In the genomic region with DNA sequence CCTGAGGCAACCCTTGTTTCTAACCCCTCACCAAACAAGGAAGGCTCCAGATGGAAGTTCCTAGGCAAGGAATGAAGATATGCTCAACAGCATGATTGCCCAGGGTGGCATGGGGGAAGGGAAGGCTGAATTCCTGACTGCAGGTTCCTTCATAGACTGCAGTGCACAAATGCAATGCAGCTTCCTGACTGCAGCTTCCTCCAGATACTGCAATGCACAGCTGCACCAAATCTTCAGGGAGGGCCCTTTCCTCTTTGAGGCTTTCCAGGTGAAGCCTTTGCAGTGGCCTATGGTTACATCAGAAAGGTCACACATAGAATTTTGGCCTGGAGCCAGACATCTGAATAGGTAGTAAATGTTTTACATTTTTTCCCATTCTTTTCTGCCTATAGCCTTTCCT, we compare ENCODE assay signal across 26 cellular contexts. TPM values are rescaled to one million over a fixed set of nuclear protein-coding genes. Genes with fewer than 3 reads are reported as not detected.
DNase-seq lines count a peak whose midpoint lies in the region; ATAC-seq, FAIRE-seq and TF ChIP-seq lines count a peak whose summit lies in the region.
"Had no signal": no experiment of that assay in that cellular context is flagged by ENCODE, and none has a peak within 500 bp of the region (broad histone marks: within the 10 kb centered on the region; RNA-seq: fewer than 3 reads in every experiment).

No MANE protein-coding gene starts in this region.

- H3K9ac ChIP-seq in iPS-20b (ENCODE audit: low read depth, low read length) = peak overlapping the region; percentile 31; the same call in 1 of the 2 replicates

- H3K4me1 ChIP-seq in iPS-20b (ENCODE audit: insufficient read depth, low read length) (peaks cover 39% of the 10 kb centered on the region), pancreas (no peaks in the 10 kb centered on the region)
- H3K4me1 ChIP-seq: Peyer's patch had no signal

- H3K9me3 ChIP-seq in iPS-20b (ENCODE audit: insufficient read depth, low read depth, low read length) (peaks cover 28% of the 10 kb centered on the region), pancreas (no peaks in the 10 kb centered on the region)
- H3K9me3 ChIP-seq: Peyer's patch had no signal

- peak overlapping the region; percentile 28 for H3K27ac ChIP-seq in 22Rv1
- peak overlapping the region; percentile 5 for H3K27ac ChIP-seq in iPS-20b (ENCODE audit: low read length)
- no peak overlapping the region for H3K27ac ChIP-seq in pancreas
- H3K27ac ChIP-seq: Peyer's patch had no signal

- H3K27me3 ChIP-seq in iPS-20b (ENCODE audit: insufficient read depth, low read length) (no peaks in the 10 kb centered on the region), pancreas (no peaks in the 10 kb centered on the region)
- H3K27me3 ChIP-seq: Peyer's patch had no signal

- H3K4me3 ChIP-seq in iPS-20b (ENCODE audit: low read length) (no peak overlapping the region), pancreas (no peak overlapping the region)
- H3K4me3 ChIP-seq: Peyer's patch had no signal

- intact Hi-C loops in pancreas (cut with DNase I) = no loop called here

- ATAC-seq in pancreas (no peak), HG03280 (IDR thresholded peaks at IDR 0.05; ENCODE audit: unreplicated experiment) (no peak)
- ATAC-seq: activated CD8-positive, alpha-beta T cell treated with anti-CD3 and anti-CD28 coated beads for 36 hours; right cardiac atrium; stimulated activated memory B cell treated with anti-CD40 and anti-IgM and Interleukin-4, amounts not matched to agents 10 μg/mL and 1 μg/mL and 100 μg/mL, for 72 hours; T-cell had no signal

- TF ChIP-seq CTCF in 22Rv1 (IDR thresholded peaks at IDR 0.05) = no peak
- TF ChIP-seq CTCF in pancreas (IDR thresholded peaks at IDR 0.05) = no peak

- FAIRE-seq in pancreas (lab: Jason Lieb, UNC) = no peak
- FAIRE-seq: urothelium cell line had no signal

- DNase-seq in DMS53 (lab: John Stamatoyannopoulos, UW) (peak; percentile 71), NAMALWA (ENCODE audit: low spot score) (peak; percentile 51), pancreas (no peak), SIG-M5 treated with dmso at 0.1 percent for 504 hours (lab: John Stamatoyannopoulos, UW; ENCODE audit: unreplicated experiment) (no peak), anterior cingulate cortex (lab: John Stamatoyannopoulos, UW) (no peak)
- DNase-seq: ACHN; activated CD8-positive, alpha-beta T cell treated with anti-CD3 and anti-CD28 coated beads for 36 hours; effector CD4-positive, alpha-beta T cell; head of caudate nucleus; NCI-H1092; NCI-H2029 treated with DMSO at 0.1 percent for 48 hours; Peyer's patch; right cardiac atrium; SIG-M5; stimulated activated CD4-positive, alpha-beta T cell treated with anti-CD3 and anti-CD28 coated beads, Interleukin-4, amount 100 ng/mL, for 1 hour; T-cell had no signal

- H3K36me3 ChIP-seq in iPS-20b (ENCODE audit: insufficient read depth, low read depth, low read length) (peaks cover 22% of the 10 kb centered on the region), pancreas (no peaks in the 10 kb centered on the region)
- H3K36me3 ChIP-seq: Peyer's patch had no signal

RNA-seq across cellular contexts. Expression of a gene that starts 58.8 kb away (rescaled TPM):
- total RNA-seq in pancreas = not detected
- polyA plus RNA-seq in pancreas = not detected
- total RNA-seq: activated CD8-positive, alpha-beta T cell treated with anti-CD3 and anti-CD28 coated beads for 36 hours; epithelial cell of proximal tubule; lower leg skin; mononuclear cell; NCI-H460; Peyer's patch; right cardiac atrium; T-cell had no signal
- polyA plus RNA-seq: BJ, right cardiac atrium had no signal

Comparison
In these comparisons a context has a peak if more than half of its experiments do, and no peak if none do; other contexts are left out.
1. H3K27ac ChIP-seq: peak in 22Rv1 (single experiment) and iPS-20b (single experiment); none in pancreas (0 of 4).
2. DNase-seq: peak in DMS53 (single experiment) and NAMALWA (single experiment); none in pancreas (0 of 6), SIG-M5 treated with dmso at 0.1 percent for 504 hours (single experiment) and anterior cingulate cortex (0 of 58).